Comparison of ENCODE assay signal across 19 cellular contexts in genomic region chr6:82836022-82836575, GRCh38.
"Had no signal": no experiment of that assay in that cellular context is flagged by ENCODE, and none has a peak within 500 bp of the region (broad histone marks: within the 10 kb centered on the region; RNA-seq: fewer than 3 reads in every experiment).

No MANE protein-coding gene starts in this region.

- H3K9me3 ChIP-seq: neutrophil, spleen had no signal

- H3K27ac ChIP-seq: cardiac muscle cell, epithelial cell of prostate, neutrophil, spleen had no signal

- H3K27me3 Mint-ChIP-seq: activated CD4-positive, alpha-beta memory T cell treated with anti-CD3 and anti-CD28 coated beads for 36 hours; activated naive CD8-positive, alpha-beta T cell treated with anti-CD3 and anti-CD28 coated beads for 36 hours; naive B cell; stimulated activated memory B cell treated with anti-CD40 and anti-IgM and Interleukin-4, amounts not matched to agents 10 μg/mL and 1 μg/mL and 100 μg/mL, for 72 hours had no signal

- ATAC-seq: activated CD4-positive, alpha-beta T cell treated with anti-CD3 and anti-CD28 coated beads for 36 hours; stimulated activated memory B cell treated with anti-CD40 and anti-IgM and Interleukin-4, amounts not matched to agents 10 μg/mL and 1 μg/mL and 100 μg/mL, for 72 hours had no signal

- H3K4me3 Mint-ChIP-seq: activated CD4-positive, alpha-beta memory T cell treated with anti-CD3 and anti-CD28 coated beads for 36 hours; activated CD4-positive, alpha-beta T cell treated with anti-CD3 and anti-CD28 coated beads for 36 hours; activated naive CD8-positive, alpha-beta T cell treated with anti-CD3 and anti-CD28 coated beads for 36 hours; activated T-helper 1 cell treated with anti-CD3 and anti-CD28 coated beads, Interleukin-12 subunit alpha, Interleukin-12 subunit beta, Interleukin-2, Interleukin-4 antibody, amounts not matched to agents 30 ng/mL and 10 ng/mL and 1 ng/mL, durations not matched to agents 14 hours and 24 hours and 36 hours; naive B cell; stimulated activated memory B cell treated with anti-CD40 and anti-IgM and Interleukin-4, amounts not matched to agents 10 μg/mL and 1 μg/mL and 100 μg/mL, for 72 hours had no signal

- H3K27ac Mint-ChIP-seq: activated CD4-positive, alpha-beta memory T cell treated with anti-CD3 and anti-CD28 coated beads for 36 hours; activated CD4-positive, alpha-beta T cell treated with anti-CD3 and anti-CD28 coated beads for 36 hours; activated naive CD8-positive, alpha-beta T cell treated with anti-CD3 and anti-CD28 coated beads for 36 hours; activated T-helper 1 cell treated with anti-CD3 and anti-CD28 coated beads, Interleukin-12 subunit alpha, Interleukin-12 subunit beta, Interleukin-2, Interleukin-4 antibody, amounts not matched to agents 30 ng/mL and 10 ng/mL and 1 ng/mL, durations not matched to agents 14 hours and 24 hours and 36 hours; naive B cell; stimulated activated memory B cell treated with anti-CD40 and anti-IgM and Interleukin-4, amounts not matched to agents 10 μg/mL and 1 μg/mL and 100 μg/mL, for 72 hours had no signal

- H3K27me3 ChIP-seq: cardiac muscle cell, neutrophil, spleen had no signal

- H3K4me3 ChIP-seq: cardiac muscle cell, spleen had no signal

- H3K9me3 Mint-ChIP-seq: activated CD4-positive, alpha-beta memory T cell treated with anti-CD3 and anti-CD28 coated beads for 36 hours; activated naive CD8-positive, alpha-beta T cell treated with anti-CD3 and anti-CD28 coated beads for 36 hours; activated T-helper 1 cell treated with anti-CD3 and anti-CD28 coated beads, Interleukin-12 subunit alpha, Interleukin-12 subunit beta, Interleukin-2, Interleukin-4 antibody, amounts not matched to agents 30 ng/mL and 10 ng/mL and 1 ng/mL, durations not matched to agents 14 hours and 24 hours and 36 hours; stimulated activated memory B cell treated with anti-CD40 and anti-IgM and Interleukin-4, amounts not matched to agents 10 μg/mL and 1 μg/mL and 100 μg/mL, for 72 hours had no signal

- H3K36me3 Mint-ChIP-seq: activated CD4-positive, alpha-beta memory T cell treated with anti-CD3 and anti-CD28 coated beads for 36 hours; activated naive CD8-positive, alpha-beta T cell treated with anti-CD3 and anti-CD28 coated beads for 36 hours; naive B cell; stimulated activated memory B cell treated with anti-CD40 and anti-IgM and Interleukin-4, amounts not matched to agents 10 μg/mL and 1 μg/mL and 100 μg/mL, for 72 hours had no signal

- H3K4me1 Mint-ChIP-seq: activated CD4-positive, alpha-beta T cell treated with anti-CD3 and anti-CD28 coated beads for 36 hours; activated naive CD8-positive, alpha-beta T cell treated with anti-CD3 and anti-CD28 coated beads for 36 hours; naive B cell; stimulated activated memory B cell treated with anti-CD40 and anti-IgM and Interleukin-4, amounts not matched to agents 10 μg/mL and 1 μg/mL and 100 μg/mL, for 72 hours had no signal

- H3K36me3 ChIP-seq: cardiac muscle cell, neutrophil, spleen had no signal

- DNase-seq: activated CD4-positive, alpha-beta memory T cell treated with anti-CD3 and anti-CD28 coated beads for 36 hours; activated CD4-positive, alpha-beta T cell treated with anti-CD3 and anti-CD28 coated beads for 36 hours; activated gamma-delta T cell treated with Interleukin-2 at 50 U/mL for 16 hours; activated naive CD8-positive, alpha-beta T cell treated with anti-CD3 and anti-CD28 coated beads for 36 hours; activated T-cell treated with anti-CD3 and anti-CD28 coated beads for 4 hours; amniotic stem cell; dermis blood vessel endothelial cell; effector memory CD4-positive, alpha-beta T cell; foreskin fibroblast; islet precursor cell; naive B cell; spleen; stimulated activated CD4-positive, alpha-beta T cell treated with anti-CD3 and anti-CD28 coated beads, Interleukin-4, amount 100 ng/mL, for 4 hours; SW 1271 had no signal

- H3K4me1 ChIP-seq: spleen had no signal
